Comparison of ENCODE assay signal across 8 cellular contexts in the genomic region with DNA sequence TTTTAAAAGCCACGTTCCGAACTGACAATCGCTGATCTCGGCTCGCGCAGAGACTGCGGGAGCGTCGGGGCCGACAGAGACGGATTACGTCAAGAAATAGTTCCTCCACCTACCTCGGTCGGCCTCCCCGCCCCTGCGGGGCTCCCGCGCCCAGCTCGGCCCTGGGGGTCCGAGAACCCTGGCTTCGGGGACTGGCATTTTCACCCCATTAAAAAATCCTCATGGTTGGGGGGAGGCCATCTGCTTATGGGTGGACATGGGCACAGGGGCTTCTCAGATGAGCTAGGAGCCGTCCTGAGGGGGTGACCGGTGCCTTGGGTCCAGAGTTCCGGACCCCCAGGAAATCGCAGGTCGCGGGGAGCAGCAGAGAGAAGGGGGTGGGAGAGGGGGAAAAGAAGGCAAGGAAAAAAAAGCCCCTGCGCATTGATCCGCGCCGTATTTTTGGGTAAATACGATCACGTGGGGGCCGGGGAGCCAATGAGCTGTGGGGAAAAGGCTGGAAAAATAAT. TPM values are rescaled to one million over a fixed set of nuclear protein-coding genes. Genes with fewer than 3 reads are reported as not detected.
DNase-seq lines count a peak whose midpoint lies in the region; ATAC-seq, FAIRE-seq and TF ChIP-seq lines count a peak whose summit lies in the region.

No MANE protein-coding gene starts in this region.

- H3K36me3 Mint-ChIP-seq in naive thymus-derived CD8-positive, alpha-beta T cell, result peaks cover 0 to 5% (median 4%) of the 10 kb centered on the region in 3 donors

- H3K36me3 ChIP-seq in adrenal gland (replicated peaks in 1 of 2), result no peaks in the 10 kb centered on the region
- no peaks in the 10 kb centered on the region for H3K36me3 ChIP-seq in small intestine (ENCODE audit: control insufficient read depth in 2 of 2, insufficient read depth in 2 of 2, low read length in 2 of 2)

- ATAC-seq in naive thymus-derived CD8-positive, alpha-beta T cell, result no peak
- ATAC-seq in GM21717 (IDR thresholded peaks at IDR 0.05; ENCODE audit: unreplicated experiment) (no peak), GM21576 (IDR thresholded peaks at IDR 0.05; ENCODE audit: unreplicated experiment) (no peak)

- peaks cover 47 to 100% (median 86%) of the 10 kb centered on the region in 5 donors for H3K27me3 Mint-ChIP-seq in naive thymus-derived CD8-positive, alpha-beta T cell

- H3K27ac Mint-ChIP-seq in naive thymus-derived CD8-positive, alpha-beta T cell, result peak overlapping the region in 1 of 10 donors; percentile 44

- WGBS in adrenal gland, 4 donors, result 2 to 3% (median 2%) methylated on average over 25 to 34 of the region's 34 CpGs
- 4 to 5% (median 4%) methylated on average over 34 of the region's 34 CpGs for WGBS in small intestine, 3 donors

- POLR2A ChIA-PET in naive thymus-derived CD8-positive, alpha-beta T cell (lab: Charles Lee), result interaction anchor here (1.0 to 1.2 kb wide), 2 partner anchors 12 to 36 kb away, joined by 3 read pairs; no protein-coding TSS in a partner anchor

- no peak for TF ChIP-seq CTCF in adrenal gland (IDR thresholded peaks at IDR 0.05)

- H3K4me3 ChIP-seq in adrenal gland (peak overlapping the region in 2 of 4 donors; percentile 37 to 60), small intestine (ENCODE audit: low read depth in 1 of 2, low read length in 2 of 2) (no peak overlapping the region)

- DNase-seq in D341Med (ENCODE audit: low spot score) (peak; percentile 64), adrenal gland (peak in 6 of 7 donors; percentile 50 to 92 (median 72)), small intestine (no peak), G401 (ENCODE audit: low spot score) (no peak)
- DNase-seq in naive thymus-derived CD8-positive, alpha-beta T cell, result no peak

- peak overlapping the region in 9 of 10 donors; percentile 8 to 70 (median 58) for H3K4me3 Mint-ChIP-seq in naive thymus-derived CD8-positive, alpha-beta T cell

- peaks cover 0 to 2% (median 0%) of the 10 kb centered on the region in 9 donors for H3K9me3 Mint-ChIP-seq in naive thymus-derived CD8-positive, alpha-beta T cell

- H3K9me3 ChIP-seq in adrenal gland (replicated peaks in 1 of 3), result no peaks in the 10 kb centered on the region
- no peaks in the 10 kb centered on the region for H3K9me3 ChIP-seq in small intestine (ENCODE audit: control insufficient read depth, low read depth)

- intact Hi-C loops in adrenal gland (cut with DNase I), result loop anchor here in 1 of 2 donors (5.0 kb wide), 1 partner anchor 208 kb away; no protein-coding TSS in a partner anchor

- H3K27me3 ChIP-seq in adrenal gland (peaks cover 19% of the 10 kb centered on the region), small intestine (ENCODE audit: control insufficient read depth in 2 of 2, insufficient read depth in 2 of 2, low read length in 2 of 2) (peaks cover 0 to 78% of the 10 kb centered on the region in 2 donors)

- H3K4me1 Mint-ChIP-seq in naive thymus-derived CD8-positive, alpha-beta T cell, result peaks cover 20 to 56% (median 37%) of the 10 kb centered on the region in 4 donors

- FAIRE-seq in small intestine (lab: Jason Lieb, UNC), result no peak

- in situ Hi-C loops in G401 (cut with HindIII; ENCODE audit: low sequenced_read_pairs), result loop anchor here (25.0 kb wide), 1 partner anchor 188 kb away; the partner anchor contains the start of gene SMUG1

- H3K4me1 ChIP-seq in adrenal gland (replicated peaks in 1 of 2) (peaks cover 14 to 21% of the 10 kb centered on the region in 2 donors), small intestine (ENCODE audit: control insufficient read depth in 2 of 2, insufficient read depth in 1 of 2, low read depth in 1 of 2, low read length in 1 of 2) (peaks cover under 1 to 2% of the 10 kb centered on the region in 2 donors)

- TF ChIP-seq EP300 in Ishikawa (IDR thresholded peaks at IDR 0.05; ENCODE audit: borderline replicate concordance), result no peak

- TF ChIP-seq RAD21 in Ishikawa (IDR thresholded peaks at IDR 0.05; ENCODE audit: low read depth), result no peak

- TF ChIP-seq POLR2A in adrenal gland (IDR thresholded peaks at IDR 0.05), result no peak

- H3K27ac ChIP-seq in adrenal gland, result peak overlapping the region in 2 of 5 donors; percentile 75 to 82
- H3K27ac ChIP-seq in small intestine (ENCODE audit: low read depth in 1 of 2, low read length in 1 of 2), result no peak overlapping the region

TF ChIP-seq in Ishikawa, 13 proteins besides CTCF, POLR2A, EP300 and RAD21:
- 0 out of 2 replicates have a peak, but pooled peaks have one; percentile 5 for TF ChIP-seq TCF12 (IDR thresholded peaks at IDR 0.05; ENCODE audit: low read depth)
- TF ChIP-seq FOXM1 (IDR thresholded peaks at IDR 0.05; ENCODE audit: borderline replicate concordance, low read depth), result no peak
- TF ChIP-seq USF1 (IDR thresholded peaks at IDR 0.05), result peak; percentile 95

RNA-seq across cellular contexts. Expression of gene HOXC9, which starts 0.3 kb away (rescaled TPM):
- total RNA-seq in adrenal gland, result 1 to 10 TPM in 7 of 8 donors, not detected in 1; 1.2 to 5.6 (median 2.7) TPM
- polyA plus RNA-seq in adrenal gland, result 10 to 100 TPM in 1 of 3 donors, 1 to 10 TPM in 2; 5.6 to 12.1 (median 7.3) TPM
- not detected for total RNA-seq in naive thymus-derived CD8-positive, alpha-beta T cell
- polyA plus RNA-seq in naive thymus-derived CD8-positive, alpha-beta T cell, result not detected
- not detected for polyA plus RNA-seq in small intestine
- total RNA-seq in G401 (2014; rRNA removed; shearing (Covaris generic)), result 17.3 and 18.7 TPM in 2 replicates

RNA-seq across cellular contexts. Expression of gene HOXC8, which starts 9.1 kb away (rescaled TPM):
- total RNA-seq in adrenal gland, result 1 to 10 TPM; 1.8 to 8.3 (median 4.4) TPM
- 1 to 10 TPM; 3.3 to 7.4 (median 3.4) TPM for polyA plus RNA-seq in adrenal gland
- total RNA-seq in naive thymus-derived CD8-positive, alpha-beta T cell, result not detected
- polyA plus RNA-seq in naive thymus-derived CD8-positive, alpha-beta T cell, result not detected
- under 1 TPM in 1 of 3 donors, not detected in 2; 0.03 TPM for polyA plus RNA-seq in small intestine
- 0.07 and 0.18 TPM in 2 replicates for total RNA-seq in G401 (2014; rRNA removed; shearing (Covaris generic))

RNA-seq across cellular contexts. Expression of gene HOXC10, which starts 14.7 kb away (rescaled TPM):
- 1 to 10 TPM in 4 of 8 donors, under 1 TPM in 2, not detected in 2; 0.68 to 4.5 (median 2.3) TPM for total RNA-seq in adrenal gland
- polyA plus RNA-seq in adrenal gland (1 to 10 TPM in 1 of 3 donors, under 1 TPM in 2; 0.34 to 1.5 (median 0.72) TPM), small intestine (not detected)
- not detected for total RNA-seq in naive thymus-derived CD8-positive, alpha-beta T cell
- not detected for polyA plus RNA-seq in naive thymus-derived CD8-positive, alpha-beta T cell
- 16.7 and 48.6 TPM in 2 replicates for total RNA-seq in G401 (2014; rRNA removed; shearing (Covaris generic))

RNA-seq across cellular contexts. Expression of gene HOTAIR, which starts 24.9 kb away (rescaled TPM):
- total RNA-seq in adrenal gland, result not detected
- polyA plus RNA-seq in adrenal gland (not detected), small intestine (not detected)
- total RNA-seq in naive thymus-derived CD8-positive, alpha-beta T cell, result not detected
- not detected for polyA plus RNA-seq in naive thymus-derived CD8-positive, alpha-beta T cell
- total RNA-seq in G401 (2014; rRNA removed; shearing (Covaris generic)), result 4.1 and 15.0 TPM in 2 replicates

RNA-seq across cellular contexts. Expression of gene HOXC11, which starts 26.7 kb away (rescaled TPM):
- not detected for total RNA-seq in adrenal gland
- polyA plus RNA-seq in adrenal gland, result not detected
- total RNA-seq in naive thymus-derived CD8-positive, alpha-beta T cell, result not detected
- not detected for polyA plus RNA-seq in naive thymus-derived CD8-positive, alpha-beta T cell
- polyA plus RNA-seq in small intestine, result under 1 TPM; 0.03 to 0.81 (median 0.45) TPM
- 2.1 and 2.3 TPM in 2 replicates for total RNA-seq in G401 (2014; rRNA removed; shearing (Covaris generic))

Comparison
In these comparisons a context has a peak if more than half of its experiments do, and no peak if none do; other contexts are left out.
1. DNase-seq: peak in D341Med (single experiment) and adrenal gland (6 of 7); none in naive thymus-derived CD8-positive, alpha-beta T cell (0 of 10), small intestine (single experiment) and G401 (single experiment).